In genomic region chr11:10401275-10401674, GRCh38 we compare ENCODE assay signal across 18 cellular contexts. TPM values are rescaled to one million over a fixed set of nuclear protein-coding genes. Genes with fewer than 3 reads are reported as not detected.
DNase-seq lines count a peak whose midpoint lies in the region; ATAC-seq and TF ChIP-seq lines count a peak whose summit lies in the region.
"Had no signal": no experiment of that assay in that cellular context is flagged by ENCODE, and none has a peak within 500 bp of the region (broad histone marks: within the 10 kb centered on the region; RNA-seq: fewer than 3 reads in every experiment).

No MANE protein-coding gene starts in this region.

- H3K36me3 Mint-ChIP-seq in central memory CD8-positive, alpha-beta T cell (ENCODE audit: insufficient read depth) = no peaks in the 10 kb centered on the region
- H3K36me3 Mint-ChIP-seq: activated naive CD4-positive, alpha-beta T cell treated with anti-CD3 and anti-CD28 coated beads, Interleukin-2, amount 50 U/mL, for 24 hours; natural killer cell treated with Interleukin-12 subunit alpha and Interleukin-12 subunit beta and Interleukin-15 and Interleukin-18, amount 100 ng/mL, for 72 hours had no signal

- peak overlapping the region; percentile 32 for H3K27ac Mint-ChIP-seq in central memory CD8-positive, alpha-beta T cell (ENCODE audit: low read depth)
- H3K27ac Mint-ChIP-seq: activated naive CD4-positive, alpha-beta T cell treated with anti-CD3 and anti-CD28 coated beads, Interleukin-2, amount 50 U/mL, for 24 hours; natural killer cell treated with Interleukin-12 subunit alpha and Interleukin-12 subunit beta and Interleukin-15 and Interleukin-18, amount 100 ng/mL, for 72 hours had no signal

- H3K4me1 Mint-ChIP-seq in central memory CD8-positive, alpha-beta T cell = peaks cover 7% of the 10 kb centered on the region

- H3K4me2 ChIP-seq in Loucy (ENCODE audit: low read depth, low read length, poor library complexity, severe bottlenecking) = peak overlapping the region; percentile 58

- peak overlapping the region; percentile 24 for H3K4me3 ChIP-seq in Loucy (ENCODE audit: low read length, poor library complexity, severe bottlenecking)
- H3K4me3 ChIP-seq in right cardiac atrium (ENCODE audit: low read length) = no peak overlapping the region
- H3K4me3 ChIP-seq: dorsolateral prefrontal cortex, SJSA1, upper lobe of left lung had no signal

- H3K9me3 ChIP-seq in Loucy (ENCODE audit: insufficient read depth, low read depth, low read length) (no peaks in the 10 kb centered on the region), right cardiac atrium (ENCODE audit: control insufficient read depth, low read length) (no peaks in the 10 kb centered on the region)
- H3K9me3 ChIP-seq: Caco-2, SJSA1, upper lobe of left lung had no signal

- no peak for TF ChIP-seq CTCF in Loucy (conservative IDR thresholded peaks at IDR 0.05; ENCODE audit: low read length)

- H3K4me1 ChIP-seq in Loucy (ENCODE audit: insufficient read depth, low read length, poor library complexity, severe bottlenecking) (peaks cover 56% of the 10 kb centered on the region), right cardiac atrium (ENCODE audit: control insufficient read depth, insufficient read depth, low read length) (peaks cover 4% of the 10 kb centered on the region)
- H3K4me1 ChIP-seq: SJSA1 had no signal

- intact Hi-C loops in right cardiac atrium (cut with DNase I) = loop anchor here in 2 of 4 donors (5.0 to 10.0 kb wide), 2 partner anchors 254 to 336 kb away; no protein-coding TSS in a partner anchor

- H3K9me3 Mint-ChIP-seq in central memory CD8-positive, alpha-beta T cell = no peaks in the 10 kb centered on the region
- H3K9me3 Mint-ChIP-seq: activated naive CD4-positive, alpha-beta T cell treated with anti-CD3 and anti-CD28 coated beads, Interleukin-2, amount 50 U/mL, for 24 hours; natural killer cell treated with Interleukin-12 subunit alpha and Interleukin-12 subunit beta and Interleukin-15 and Interleukin-18, amount 100 ng/mL, for 72 hours had no signal

- H3K36me3 ChIP-seq in Loucy (ENCODE audit: insufficient read depth, low read length) = no peaks in the 10 kb centered on the region
- H3K36me3 ChIP-seq: SJSA1, upper lobe of left lung had no signal

- peaks cover 17% of the 10 kb centered on the region for H3K27me3 Mint-ChIP-seq in central memory CD8-positive, alpha-beta T cell

- H2AFZ ChIP-seq in Loucy (ENCODE audit: low read length) = no peak overlapping the region

- no peaks in the 10 kb centered on the region for H3K27me3 ChIP-seq in Loucy (ENCODE audit: insufficient read depth, low read length, poor library complexity, severe bottlenecking)
- H3K27me3 ChIP-seq in right cardiac atrium (ENCODE audit: control insufficient read depth, insufficient read depth) = no peaks in the 10 kb centered on the region
- H3K27me3 ChIP-seq: dorsolateral prefrontal cortex, SJSA1, upper lobe of left lung had no signal

- no peak for ATAC-seq in central memory CD8-positive, alpha-beta T cell (replicated peaks; ENCODE audit: extremely low read depth, poor library complexity, severe bottlenecking)
- peak in 1 of 2 donors; percentile 41 for ATAC-seq in right cardiac atrium
- ATAC-seq in GM21360 (IDR thresholded peaks at IDR 0.05; ENCODE audit: unreplicated experiment) = no peak
- no peak for ATAC-seq in HG03039 (IDR thresholded peaks at IDR 0.05; ENCODE audit: unreplicated experiment)
- no peak for ATAC-seq in GM21528 (IDR thresholded peaks at IDR 0.05; ENCODE audit: low FRiP score, unreplicated experiment)
- ATAC-seq: natural killer cell treated with Interleukin-12 subunit alpha and Interleukin-12 subunit beta and Interleukin-15 and Interleukin-18, amount 100 ng/mL, for 72 hours had no signal

- DNase-seq in Daoy (ENCODE audit: low read depth) = peak; percentile 16
- no peak for DNase-seq in central memory CD8-positive, alpha-beta T cell (ENCODE audit: low spot score in 2 of 2)
- DNase-seq in right cardiac atrium = peak in 1 of 3 donors; percentile 68
- no peak for DNase-seq in NCI-H526 treated with DMSO at 0.1 percent for 48 hours (lab: John Stamatoyannopoulos, UW)
- DNase-seq: Caco-2, dorsolateral prefrontal cortex, KG1, NCI-H1048, NCI-H2029, NCI-H524, upper lobe of left lung had no signal

- H3K79me2 ChIP-seq in Loucy (ENCODE audit: insufficient read depth, low read length) = no peaks in the 10 kb centered on the region

- peak overlapping the region; percentile 25 for H3K9ac ChIP-seq in Loucy (ENCODE audit: low read depth, low read length, poor library complexity, severe bottlenecking)

- no peaks in the 10 kb centered on the region for H3F3A ChIP-seq in Loucy (ENCODE audit: low read depth)

- H3K9me2 ChIP-seq in Loucy (replicated peaks; ENCODE audit: low read depth, low read length) = no peaks in the 10 kb centered on the region

- no peaks in the 10 kb centered on the region for H4K20me1 ChIP-seq in Loucy (ENCODE audit: insufficient read depth, low read length, poor library complexity, severe bottlenecking)

- WGBS in right cardiac atrium = 55% methylated on average over 4 of the region's 4 CpGs

- peak overlapping the region; percentile 23 for H3K27ac ChIP-seq in right cardiac atrium (ENCODE audit: low read length)
- H3K27ac ChIP-seq: SJSA1 had no signal

- H3K4me3 Mint-ChIP-seq in central memory CD8-positive, alpha-beta T cell = no peak overlapping the region
- H3K4me3 Mint-ChIP-seq: activated naive CD4-positive, alpha-beta T cell treated with anti-CD3 and anti-CD28 coated beads, Interleukin-2, amount 50 U/mL, for 24 hours; natural killer cell treated with Interleukin-12 subunit alpha and Interleukin-12 subunit beta and Interleukin-15 and Interleukin-18, amount 100 ng/mL, for 72 hours had no signal

RNA-seq across cellular contexts. Expression of gene AMPD3, which starts 53.8 kb away (rescaled TPM):
- 1.3 and 2.0 TPM in 2 replicates for total RNA-seq in Daoy (2014; rRNA removed; shearing (Covaris generic))
- 10 to 100 TPM in 1 of 4 donors, 1 to 10 TPM in 3; 4.4 to 10.8 (median 8.2) TPM for total RNA-seq in right cardiac atrium
- 3.5 TPM for polyA plus RNA-seq in right cardiac atrium
